ENCODE assay signal across 11 cellular contexts in genomic region chr11:94934362-94934761, GRCh38. TPM values are rescaled to one million over a fixed set of nuclear protein-coding genes. Genes with fewer than 3 reads are reported as not detected.
DNase-seq lines count a peak whose midpoint lies in the region; ATAC-seq and TF ChIP-seq lines count a peak whose summit lies in the region.
"Had no signal": no experiment of that assay in that cellular context is flagged by ENCODE, and none has a peak within 500 bp of the region (broad histone marks: within the 10 kb centered on the region; RNA-seq: fewer than 3 reads in every experiment).

No MANE protein-coding gene starts in this region.

- CTCF ChIA-PET in activated CD4-positive, alpha-beta T cell treated with anti-CD3 and anti-CD28 coated beads for 36 hours (lab: Charles Lee): interaction anchor here (0.6 kb wide), 1 partner anchor 494 kb away, joined by 3 read pairs; no protein-coding TSS in a partner anchor
- CTCF ChIA-PET in activated CD4-positive, alpha-beta T cell treated with anti-CD3 and anti-CD28 coated beads, Interleukin-2, amount 10 ng/mL, durations not matched to agents 7 days and 5 days (lab: Charles Lee): interaction anchor here (0.7 kb wide), 1 partner anchor 156 kb away, joined by 4 read pairs; no protein-coding TSS in a partner anchor

- no peak for TF ChIP-seq CTCF in fibroblast of the aortic adventitia (IDR thresholded peaks at IDR 0.05; ENCODE audit: insufficient read depth, low read length)

- H3K27me3 Mint-ChIP-seq in activated CD4-positive, alpha-beta T cell treated with anti-CD3 and anti-CD28 coated beads for 36 hours: no peaks in the 10 kb centered on the region
- no peaks in the 10 kb centered on the region for H3K27me3 Mint-ChIP-seq in activated CD4-positive, alpha-beta T cell treated with anti-CD3 and anti-CD28 coated beads, Interleukin-2, amount 10 ng/mL, durations not matched to agents 7 days and 5 days
- peaks cover 8% of the 10 kb centered on the region for H3K27me3 Mint-ChIP-seq in T-helper 2 cell treated with Interferon-gamma antibody and Interleukin-4, amounts not matched to agents 5 μg/mL and 100 μg/mL, for 36 hours (ENCODE audit: low read depth)

- H3K27me3 ChIP-seq in skeletal muscle tissue (ENCODE audit: control insufficient read depth in 3 of 3, insufficient read depth in 3 of 3, low read length in 3 of 3): no peaks in the 10 kb centered on the region

- no peaks in the 10 kb centered on the region for H3K9me3 ChIP-seq in skeletal muscle tissue (ENCODE audit: control insufficient read depth in 3 of 3, low read length in 3 of 3)

- no peak overlapping the region for H3K4me3 Mint-ChIP-seq in activated CD4-positive, alpha-beta T cell treated with anti-CD3 and anti-CD28 coated beads for 36 hours
- no peak overlapping the region for H3K4me3 Mint-ChIP-seq in activated CD4-positive, alpha-beta T cell treated with anti-CD3 and anti-CD28 coated beads, Interleukin-2, amount 10 ng/mL, durations not matched to agents 7 days and 5 days
- H3K4me3 Mint-ChIP-seq in T-helper 2 cell treated with Interferon-gamma antibody and Interleukin-4, amounts not matched to agents 5 μg/mL and 100 μg/mL, for 36 hours: peak overlapping the region; percentile 19
- H3K4me3 Mint-ChIP-seq: B cell had no signal

- H3K27ac ChIP-seq in skeletal muscle tissue (ENCODE audit: low read depth, low read length): peak overlapping the region; percentile 21

- peak; percentile 38 for DNase-seq in activated CD4-positive, alpha-beta T cell treated with anti-CD3 and anti-CD28 coated beads for 36 hours
- no peak for DNase-seq in activated CD4-positive, alpha-beta T cell treated with anti-CD3 and anti-CD28 coated beads, Interleukin-2, amount 10 ng/mL, durations not matched to agents 7 days and 5 days
- DNase-seq in T-helper 2 cell treated with Interferon-gamma antibody and Interleukin-4, amounts not matched to agents 5 μg/mL and 100 μg/mL, for 36 hours (ENCODE audit: low spot score): no peak
- peak; percentile 37 for DNase-seq in fibroblast of the aortic adventitia (ENCODE audit: low read depth)
- DNase-seq in NCI-H187 (lab: John Stamatoyannopoulos, UW): no peak
- no peak for DNase-seq in mesenteric fat pad (ENCODE audit: low spot score)
- DNase-seq: kidney, NCI-H2227 treated with DMSO at 0.1 percent for 48 hours had no signal

- intact Hi-C loops in activated CD4-positive, alpha-beta T cell treated with anti-CD3 and anti-CD28 coated beads for 36 hours (cut with DNase I, micrococcal nuclease): no loop called here

- peaks cover 28% of the 10 kb centered on the region for H3K4me1 Mint-ChIP-seq in activated CD4-positive, alpha-beta T cell treated with anti-CD3 and anti-CD28 coated beads for 36 hours
- peaks cover 26% of the 10 kb centered on the region for H3K4me1 Mint-ChIP-seq in activated CD4-positive, alpha-beta T cell treated with anti-CD3 and anti-CD28 coated beads, Interleukin-2, amount 10 ng/mL, durations not matched to agents 7 days and 5 days
- H3K4me1 Mint-ChIP-seq in T-helper 2 cell treated with Interferon-gamma antibody and Interleukin-4, amounts not matched to agents 5 μg/mL and 100 μg/mL, for 36 hours (ENCODE audit: low read depth): peaks cover 16% of the 10 kb centered on the region
- H3K4me1 Mint-ChIP-seq: B cell had no signal

- POLR2A ChIA-PET in activated CD4-positive, alpha-beta T cell treated with anti-CD3 and anti-CD28 coated beads for 36 hours (lab: Charles Lee): no interaction called here
- POLR2A ChIA-PET in activated CD4-positive, alpha-beta T cell treated with anti-CD3 and anti-CD28 coated beads, Interleukin-2, amount 10 ng/mL, durations not matched to agents 7 days and 5 days (lab: Charles Lee): no interaction called here

- no peaks in the 10 kb centered on the region for H3K36me3 ChIP-seq in skeletal muscle tissue (ENCODE audit: control insufficient read depth in 3 of 3, insufficient read depth in 3 of 3, low read length in 3 of 3)

- H3K4me1 ChIP-seq in skeletal muscle tissue (ENCODE audit: control insufficient read depth in 3 of 3, insufficient read depth in 3 of 3, low read length in 3 of 3): peaks cover 17 to 25% (median 22%) of the 10 kb centered on the region in 3 donors

- H3K27ac Mint-ChIP-seq in activated CD4-positive, alpha-beta T cell treated with anti-CD3 and anti-CD28 coated beads for 36 hours: no peak overlapping the region
- no peak overlapping the region for H3K27ac Mint-ChIP-seq in activated CD4-positive, alpha-beta T cell treated with anti-CD3 and anti-CD28 coated beads, Interleukin-2, amount 10 ng/mL, durations not matched to agents 7 days and 5 days
- no peak overlapping the region for H3K27ac Mint-ChIP-seq in T-helper 2 cell treated with Interferon-gamma antibody and Interleukin-4, amounts not matched to agents 5 μg/mL and 100 μg/mL, for 36 hours
- H3K27ac Mint-ChIP-seq: B cell had no signal

- no peaks in the 10 kb centered on the region for H3K9me3 Mint-ChIP-seq in activated CD4-positive, alpha-beta T cell treated with anti-CD3 and anti-CD28 coated beads for 36 hours (ENCODE audit: low read depth)
- H3K9me3 Mint-ChIP-seq in activated CD4-positive, alpha-beta T cell treated with anti-CD3 and anti-CD28 coated beads, Interleukin-2, amount 10 ng/mL, durations not matched to agents 7 days and 5 days: peaks cover 5% of the 10 kb centered on the region
- peaks cover 3% of the 10 kb centered on the region for H3K9me3 Mint-ChIP-seq in T-helper 2 cell treated with Interferon-gamma antibody and Interleukin-4, amounts not matched to agents 5 μg/mL and 100 μg/mL, for 36 hours

- H3K36me3 Mint-ChIP-seq in activated CD4-positive, alpha-beta T cell treated with anti-CD3 and anti-CD28 coated beads for 36 hours (ENCODE audit: low read depth): no peaks in the 10 kb centered on the region
- H3K36me3 Mint-ChIP-seq in activated CD4-positive, alpha-beta T cell treated with anti-CD3 and anti-CD28 coated beads, Interleukin-2, amount 10 ng/mL, durations not matched to agents 7 days and 5 days (ENCODE audit: low read depth): no peaks in the 10 kb centered on the region
- no peaks in the 10 kb centered on the region for H3K36me3 Mint-ChIP-seq in T-helper 2 cell treated with Interferon-gamma antibody and Interleukin-4, amounts not matched to agents 5 μg/mL and 100 μg/mL, for 36 hours (ENCODE audit: low read depth)

- H3K4me3 ChIP-seq in fibroblast of the aortic adventitia (ENCODE audit: low read depth, low read length): no peak overlapping the region
- no peak overlapping the region for H3K4me3 ChIP-seq in skeletal muscle tissue (ENCODE audit: low read length in 3 of 3)

- H3K9ac ChIP-seq in skeletal muscle tissue (ENCODE audit: low read depth in 1 of 3, low read length in 3 of 3): no peak overlapping the region

- ATAC-seq in activated CD4-positive, alpha-beta T cell treated with anti-CD3 and anti-CD28 coated beads for 36 hours: peak; percentile 85
- no peak for ATAC-seq in HG02678 (IDR thresholded peaks at IDR 0.05; ENCODE audit: unreplicated experiment)

RNA-seq across cellular contexts. Expression of gene CWC15, which starts 39.0 kb away (rescaled TPM):
- total RNA-seq in activated CD4-positive, alpha-beta T cell treated with anti-CD3 and anti-CD28 coated beads for 36 hours: 10 to 100 TPM; 74.7 to 85.0 TPM
- total RNA-seq in activated CD4-positive, alpha-beta T cell treated with anti-CD3 and anti-CD28 coated beads, Interleukin-2, amount 10 ng/mL, durations not matched to agents 7 days and 5 days: 10 to 100 TPM; 73.1 to 77.2 TPM
- total RNA-seq in fibroblast of the aortic adventitia (ENCODE audit: low replicate concordance) (48.4 and 61.7 TPM in 2 replicates), skeletal muscle tissue (28.7 TPM), mesenteric fat pad (70.8 TPM)

RNA-seq across cellular contexts. Expression of gene KDM4D, which starts 39.1 kb away (rescaled TPM):
- 1 to 10 TPM; 1.5 to 1.8 TPM for total RNA-seq in activated CD4-positive, alpha-beta T cell treated with anti-CD3 and anti-CD28 coated beads for 36 hours
- 1 to 10 TPM in 1 of 2 experiments, under 1 TPM in 1; 0.84 to 1.0 TPM for total RNA-seq in activated CD4-positive, alpha-beta T cell treated with anti-CD3 and anti-CD28 coated beads, Interleukin-2, amount 10 ng/mL, durations not matched to agents 7 days and 5 days
- 0.08 and 1.1 TPM in 2 replicates for total RNA-seq in fibroblast of the aortic adventitia (ENCODE audit: low replicate concordance)
- 1.0 TPM for total RNA-seq in skeletal muscle tissue
- total RNA-seq in mesenteric fat pad: 0.93 TPM

Comparison
In these comparisons a context has a peak if more than half of its experiments do, and no peak if none do; other contexts are left out.
1. DNase-seq: peak in activated CD4-positive, alpha-beta T cell treated with anti-CD3 and anti-CD28 coated beads for 36 hours (single experiment) and fibroblast of the aortic adventitia (single experiment); none in activated CD4-positive, alpha-beta T cell treated with anti-CD3 and anti-CD28 coated beads, Interleukin-2, amount 10 ng/mL, durations not matched to agents 7 days and 5 days (single experiment), T-helper 2 cell treated with Interferon-gamma antibody and Interleukin-4, amounts not matched to agents 5 μg/mL and 100 μg/mL, for 36 hours (single experiment), NCI-H187 (0 of 2) and mesenteric fat pad (single experiment).